ENCODE assay signal across 13 cellular contexts in genomic region chr2:96090181-96090500, GRCh38. TPM values are rescaled to one million over a fixed set of nuclear protein-coding genes. Genes with fewer than 3 reads are reported as not detected.
A peak's percentile ranks its signal among the peaks of the same experiment; 100 is the strongest.
DNase-seq lines count a peak whose midpoint lies in the region; ATAC-seq and TF ChIP-seq lines count a peak whose summit lies in the region.
"Had no signal": no experiment of that assay in that cellular context is flagged by ENCODE, and none has a peak within 500 bp of the region (broad histone marks: within the 10 kb centered on the region; RNA-seq: fewer than 3 reads in every experiment).

No MANE protein-coding gene starts in this region.

- H3K4me3 ChIP-seq in GM23338 = no peak overlapping the region
- no peak overlapping the region for H3K4me3 ChIP-seq in right atrium auricular region

- CTCF ChIA-PET in activated CD4-positive, alpha-beta T cell treated with anti-CD3 and anti-CD28 coated beads for 36 hours (lab: Charles Lee) = no interaction called here

- H3K36me3 ChIP-seq in GM23338 (ENCODE audit: insufficient read depth) = no peaks in the 10 kb centered on the region
- H3K36me3 ChIP-seq in right atrium auricular region = no peaks in the 10 kb centered on the region

- H3K4me2 ChIP-seq in GM23338 = no peak overlapping the region

- H3K27ac ChIP-seq in GM23338 (ENCODE audit: low read depth) (no peak overlapping the region), caudate nucleus (ENCODE audit: low read depth, low read length) (peak overlapping the region; percentile 3), right atrium auricular region (no peak overlapping the region)

- H3K4me3 Mint-ChIP-seq in GM23338 = no peak overlapping the region
- H3K4me3 Mint-ChIP-seq in activated CD4-positive, alpha-beta T cell treated with anti-CD3 and anti-CD28 coated beads for 36 hours = no peak overlapping the region
- H3K4me3 Mint-ChIP-seq: activated CD4-positive, alpha-beta T cell treated with anti-CD3 and anti-CD28 coated beads, Interleukin-2, amount 10 ng/mL, durations not matched to agents 7 days and 5 days; activated T-cell treated with anti-CD3 and anti-CD28 coated beads, Interleukin-2, amount 50 U/mL, for 72 hours; T-helper 2 cell treated with Interferon-gamma antibody and Interleukin-4, amounts not matched to agents 5 μg/mL and 100 μg/mL, for 36 hours had no signal

- peak overlapping the region; percentile 94 for H2AFZ ChIP-seq in GM23338

- H4K20me1 ChIP-seq in GM23338 (replicated peaks; ENCODE audit: insufficient read depth) = no peaks in the 10 kb centered on the region

- H3K9me2 ChIP-seq in GM23338 (ENCODE audit: insufficient read depth) = no peaks in the 10 kb centered on the region; the same call in 1 of the 2 replicates

- H3K79me2 ChIP-seq in GM23338 (replicated peaks; ENCODE audit: insufficient read depth) = no peaks in the 10 kb centered on the region

- H3K9me3 ChIP-seq in right atrium auricular region = no peaks in the 10 kb centered on the region

- H3K4me1 ChIP-seq in GM23338 (ENCODE audit: insufficient read depth) (peaks cover 7% of the 10 kb centered on the region; the same call in 1 of the 2 replicates), right atrium auricular region (peaks cover 0 to 30% of the 10 kb centered on the region in 2 donors)

- H3K9me3 Mint-ChIP-seq in GM23338 = no peaks in the 10 kb centered on the region
- peaks cover 1% of the 10 kb centered on the region for H3K9me3 Mint-ChIP-seq in activated CD4-positive, alpha-beta T cell treated with anti-CD3 and anti-CD28 coated beads for 36 hours (ENCODE audit: low read depth)
- H3K9me3 Mint-ChIP-seq: activated CD4-positive, alpha-beta T cell treated with anti-CD3 and anti-CD28 coated beads, Interleukin-2, amount 10 ng/mL, durations not matched to agents 7 days and 5 days; activated T-cell treated with anti-CD3 and anti-CD28 coated beads, Interleukin-2, amount 50 U/mL, for 72 hours; T-helper 2 cell treated with Interferon-gamma antibody and Interleukin-4, amounts not matched to agents 5 μg/mL and 100 μg/mL, for 36 hours had no signal

- no peak for DNase-seq in GM23338 (ENCODE audit: low spot score)
- DNase-seq in caudate nucleus (lab: John Stamatoyannopoulos, UW) = peak in 12 of 61 donors; percentile 24 to 61 (median 36)
- peak; percentile 38 for DNase-seq in right atrium auricular region (ENCODE audit: low spot score)
- DNase-seq in putamen (ENCODE audit: low spot score) = peak; percentile 63
- no peak for DNase-seq in NAMALWA (ENCODE audit: low spot score)
- DNase-seq in activated CD4-positive, alpha-beta T cell treated with anti-CD3 and anti-CD28 coated beads for 36 hours = no peak
- DNase-seq: activated T-cell treated with anti-CD3 and anti-CD28 coated beads, Interleukin-2, amount 50 U/mL, for 72 hours; AML-193; cerebellar nuclear complex; left cardiac atrium had no signal

- intact Hi-C loops in activated CD4-positive, alpha-beta T cell treated with anti-CD3 and anti-CD28 coated beads for 36 hours (cut with DNase I, micrococcal nuclease) = no loop called here

- no peaks in the 10 kb centered on the region; the same call in 2 of the 3 replicates for H3K36me3 Mint-ChIP-seq in GM23338 (ENCODE audit: low read depth)
- no peaks in the 10 kb centered on the region for H3K36me3 Mint-ChIP-seq in activated CD4-positive, alpha-beta T cell treated with anti-CD3 and anti-CD28 coated beads for 36 hours (ENCODE audit: low read depth)

- ATAC-seq in GM23338 (no peak; the same call in 2 of the 3 replicates), HG03025 (IDR thresholded peaks at IDR 0.05; ENCODE audit: low FRiP score, unreplicated experiment) (no peak)
- ATAC-seq in activated CD4-positive, alpha-beta T cell treated with anti-CD3 and anti-CD28 coated beads for 36 hours = no peak
- ATAC-seq: activated T-cell treated with anti-CD3 and anti-CD28 coated beads, Interleukin-2, amount 50 U/mL, for 72 hours had no signal

- POLR2A ChIA-PET in activated CD4-positive, alpha-beta T cell treated with anti-CD3 and anti-CD28 coated beads for 36 hours (lab: Charles Lee) = no interaction called here

- H3F3A ChIP-seq in GM23338 (replicated peaks; ENCODE audit: low read depth) = no peaks in the 10 kb centered on the region

- no peak overlapping the region for H3K27ac Mint-ChIP-seq in GM23338
- H3K27ac Mint-ChIP-seq in activated CD4-positive, alpha-beta T cell treated with anti-CD3 and anti-CD28 coated beads for 36 hours = no peak overlapping the region
- H3K27ac Mint-ChIP-seq: activated CD4-positive, alpha-beta T cell treated with anti-CD3 and anti-CD28 coated beads, Interleukin-2, amount 10 ng/mL, durations not matched to agents 7 days and 5 days; activated T-cell treated with anti-CD3 and anti-CD28 coated beads, Interleukin-2, amount 50 U/mL, for 72 hours; T-helper 2 cell treated with Interferon-gamma antibody and Interleukin-4, amounts not matched to agents 5 μg/mL and 100 μg/mL, for 36 hours had no signal

- H3K27me3 ChIP-seq in GM23338 (ENCODE audit: insufficient read depth) (no peaks in the 10 kb centered on the region), right atrium auricular region (no peaks in the 10 kb centered on the region)

- peaks cover 6% of the 10 kb centered on the region for H3K27me3 Mint-ChIP-seq in GM23338 (ENCODE audit: insufficient read depth, low read depth, poor library complexity)
- H3K27me3 Mint-ChIP-seq in activated CD4-positive, alpha-beta T cell treated with anti-CD3 and anti-CD28 coated beads for 36 hours = no peaks in the 10 kb centered on the region

- TF ChIP-seq CTCF in GM23338 (conservative IDR thresholded peaks at IDR 0.05; ENCODE audit: low read depth in 2 of 2) = no peak
- no peak for TF ChIP-seq CTCF in right atrium auricular region (IDR thresholded peaks at IDR 0.05)

- H3K4me1 Mint-ChIP-seq in GM23338 = peaks cover 21% of the 10 kb centered on the region
- H3K4me1 Mint-ChIP-seq in activated CD4-positive, alpha-beta T cell treated with anti-CD3 and anti-CD28 coated beads for 36 hours = peaks cover 2% of the 10 kb centered on the region
- H3K4me1 Mint-ChIP-seq: activated CD4-positive, alpha-beta T cell treated with anti-CD3 and anti-CD28 coated beads, Interleukin-2, amount 10 ng/mL, durations not matched to agents 7 days and 5 days had no signal

TF ChIP-seq in GM23338, 12 proteins besides CTCF, POLR2A, EP300 and RAD21:
- TF ChIP-seq NANOG (IDR thresholded peaks at IDR 0.05; ENCODE audit: borderline replicate concordance) (no peak), CREB1 (CRISPR knock-in tag; IDR thresholded peaks at IDR 0.05; ENCODE audit: low read depth) (no peak), ETS1 (IDR thresholded peaks at IDR 0.05) (no peak), ZNF114 (CRISPR knock-in tag; IDR thresholded peaks at IDR 0.05) (no peak)

RNA-seq across cellular contexts. Expression of gene ADRA2B, which starts 26.2 kb away (rescaled TPM):
- 5.9 and 7.9 TPM in 2 replicates for total RNA-seq in GM23338 (2014; rRNA removed; shearing (Covaris generic))
- 1.5 and 1.7 TPM in 2 replicates for polyA plus RNA-seq in GM23338 (2016; fragmentation: Nextera tagmentation; extraction: Ambion mirVana)
- 1 to 10 TPM in 1 of 2 donors, under 1 TPM in 1; 0.47 to 1.4 TPM for total RNA-seq in right atrium auricular region
- under 1 TPM; 0.30 to 0.54 TPM for total RNA-seq in activated CD4-positive, alpha-beta T cell treated with anti-CD3 and anti-CD28 coated beads for 36 hours

RNA-seq across cellular contexts. Expression of gene ASTL, which starts 48.2 kb away (rescaled TPM):
- 1.6 TPM in 1 of 2 replicates, not detected in the other for total RNA-seq in GM23338 (2014; rRNA removed; shearing (Covaris generic))
- 0.23 TPM in 1 of 2 replicates, not detected in the other for polyA plus RNA-seq in GM23338 (2016; fragmentation: Nextera tagmentation; extraction: Ambion mirVana)
- not detected for total RNA-seq in right atrium auricular region
- 1 to 10 TPM; 2.5 to 2.8 TPM for total RNA-seq in activated CD4-positive, alpha-beta T cell treated with anti-CD3 and anti-CD28 coated beads for 36 hours
- total RNA-seq: left cardiac atrium had no signal

RNA-seq across cellular contexts. Expression of gene DUSP2, which starts 55.1 kb away (rescaled TPM):
- total RNA-seq in GM23338 (2014; rRNA removed; shearing (Covaris generic)) = 10.5 and 13.0 TPM in 2 replicates
- 6.4 and 6.6 TPM in 2 replicates for polyA plus RNA-seq in GM23338 (2016; fragmentation: Nextera tagmentation; extraction: Ambion mirVana)
- 1 to 10 TPM; 4.0 to 9.0 TPM for total RNA-seq in right atrium auricular region
- 100 to 1,000 TPM; 248 to 407 TPM for total RNA-seq in activated CD4-positive, alpha-beta T cell treated with anti-CD3 and anti-CD28 coated beads for 36 hours

RNA-seq across cellular contexts. Expression of gene GPAT2, which starts 55.4 kb away (rescaled TPM):
- 2.0 and 2.2 TPM in 2 replicates for total RNA-seq in GM23338 (2014; rRNA removed; shearing (Covaris generic))
- polyA plus RNA-seq in GM23338 (2016; fragmentation: Nextera tagmentation; extraction: Ambion mirVana) = 1.4 and 1.6 TPM in 2 replicates
- 1 to 10 TPM; 1.8 to 3.9 TPM for total RNA-seq in right atrium auricular region
- 1 to 10 TPM; 8.4 to 10.0 TPM for total RNA-seq in activated CD4-positive, alpha-beta T cell treated with anti-CD3 and anti-CD28 coated beads for 36 hours

Comparison
In these comparisons a context has a peak if more than half of its experiments do, and no peak if none do; other contexts are left out.
1. DNase-seq: peak in right atrium auricular region (single experiment) and putamen (single experiment); none in GM23338 (single experiment), NAMALWA (single experiment) and activated CD4-positive, alpha-beta T cell treated with anti-CD3 and anti-CD28 coated beads for 36 hours (single experiment).
2. RNA of gene DUSP2, which starts 55.1 kb away (total RNA-seq): 248 to 407 TPM in activated CD4-positive, alpha-beta T cell treated with anti-CD3 and anti-CD28 coated beads for 36 hours; 10.5 to 13.0 TPM in GM23338 and 4.0 to 9.0 TPM in right atrium auricular region; every median in the first group is over 10 times any median in the second.